Comparison of ENCODE assay signal across 20 cellular contexts in the genomic region with DNA sequence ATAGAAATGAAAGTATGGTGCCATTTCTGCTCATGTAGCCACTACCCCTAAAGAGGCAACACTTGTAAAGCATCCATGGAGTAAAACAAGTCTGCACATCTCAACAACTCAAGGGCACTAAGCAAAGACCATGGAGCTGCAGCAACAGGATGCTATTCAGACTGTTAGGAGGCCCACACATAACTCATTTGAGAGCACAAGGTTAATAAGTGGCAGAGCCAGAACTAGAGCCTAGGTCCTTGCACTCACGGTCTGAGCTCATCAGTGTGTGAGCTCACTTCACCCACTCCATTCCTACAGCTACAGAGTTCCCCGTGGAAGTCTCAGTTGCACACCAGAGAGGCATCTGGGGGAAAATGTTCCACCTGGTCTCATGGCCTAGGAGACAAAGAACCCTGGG. TPM values are rescaled to one million over a fixed set of nuclear protein-coding genes. Genes with fewer than 3 reads are reported as not detected.
DNase-seq lines count a peak whose midpoint lies in the region; ATAC-seq, FAIRE-seq and TF ChIP-seq lines count a peak whose summit lies in the region.
"Had no signal": no experiment of that assay in that cellular context is flagged by ENCODE, and none has a peak within 500 bp of the region (broad histone marks: within the 10 kb centered on the region; RNA-seq: fewer than 3 reads in every experiment).

No MANE protein-coding gene starts in this region.

- DNase-seq in kidney tubule cell (ENCODE audit: low spot score) (peak; percentile 85), Ammon's horn (ENCODE audit: low spot score) (no peak), C1 segment of cervical spinal cord (lab: John Stamatoyannopoulos, UW) (no peak), GM12892 (ENCODE audit: insufficient read length) (no peak)
- DNase-seq: activated CD4-positive, CD25-positive, alpha-beta regulatory T cell; activated CD8-positive, alpha-beta memory T cell treated with anti-CD3 and anti-CD28 coated beads for 24 hours; activated naive CD8-positive, alpha-beta T cell treated with anti-CD3 and anti-CD28 coated beads, Interleukin-2, amount 10 ng/mL, durations not matched to agents 7 days and 5 days; body of pancreas; Kasumi-1; NCI-H1417; NCI-H2171 treated with DMSO at 0.1 percent for 48 hours; NCI-H69; nephron progenitor cell; PC-3; SJCRH30 had no signal

- ATAC-seq in GM19043 (IDR thresholded peaks at IDR 0.05; ENCODE audit: low read depth, unreplicated experiment) (peak; percentile 40), HG02759 (IDR thresholded peaks at IDR 0.05; ENCODE audit: unreplicated experiment) (peak; percentile 47), HG03378 (IDR thresholded peaks at IDR 0.05; ENCODE audit: unreplicated experiment) (peak; percentile 59)
- ATAC-seq: body of pancreas, PC-3 had no signal

- no peak for TF ChIP-seq POLR2A in GM12892 (IDR thresholded peaks at IDR 0.05; ENCODE audit: low read depth, low read length)

- FAIRE-seq in GM12892 (lab: Jason Lieb, UNC), result no peak
- FAIRE-seq: colon, islet of Langerhans had no signal

RNA-seq across cellular contexts. Expression of gene TTC32, which starts 35.0 kb away (rescaled TPM):
- polyA plus RNA-seq in GM12892 (2012; ENCODE audit: missing spikeins), result 18.7 TPM
